25 cellular contexts compared by ENCODE assay signal in the genomic region with DNA sequence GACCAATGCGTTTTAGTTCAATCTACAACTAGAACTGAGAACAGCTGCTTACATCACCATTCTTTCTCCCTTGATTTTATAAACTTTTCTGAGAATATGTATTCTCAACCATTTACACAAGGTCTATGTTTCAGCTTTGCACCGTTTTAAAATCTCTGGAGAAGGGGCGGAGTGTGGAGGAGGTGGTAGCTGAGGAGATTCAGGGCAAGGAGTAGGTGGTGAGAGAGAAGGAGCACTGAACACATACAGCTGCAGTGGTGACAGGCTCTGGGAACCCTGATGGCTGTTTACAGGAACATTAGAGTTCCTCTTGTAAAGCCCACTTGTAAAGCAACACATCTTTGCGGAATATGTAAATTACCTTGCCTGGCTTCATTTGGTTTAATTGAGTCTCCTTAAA.
DNase-seq lines count a peak whose midpoint lies in the region; ATAC-seq and TF ChIP-seq lines count a peak whose summit lies in the region.
"Had no signal": no experiment of that assay in that cellular context is flagged by ENCODE, and none has a peak within 500 bp of the region (broad histone marks: within the 10 kb centered on the region; RNA-seq: fewer than 3 reads in every experiment).

No MANE protein-coding gene starts in this region.

- no peak overlapping the region for H3K4me3 ChIP-seq in HEK293 (ENCODE audit: low read depth, low read length)
- H3K4me3 ChIP-seq in GM23248: no peak overlapping the region
- H3K4me3 ChIP-seq: A549, PC-9, SJCRH30 had no signal

- H3K4me1 ChIP-seq in HEK293 (ENCODE audit: control insufficient read depth, insufficient read depth, low read length) (no peaks in the 10 kb centered on the region), GM23248 (ENCODE audit: insufficient read depth) (no peaks in the 10 kb centered on the region)
- H3K4me1 ChIP-seq: A549, SJCRH30 had no signal

- peaks cover 27% of the 10 kb centered on the region for H3K36me3 Mint-ChIP-seq in chondrocyte (ENCODE audit: low read depth)
- peaks cover 90% of the 10 kb centered on the region for H3K36me3 Mint-ChIP-seq in nephron progenitor cell (ENCODE audit: low read depth)
- H3K36me3 Mint-ChIP-seq: CD4-positive, alpha-beta memory T cell had no signal

- H4K20me1 ChIP-seq in GM23248 (ENCODE audit: insufficient read depth): no peaks in the 10 kb centered on the region

- peaks cover 47% of the 10 kb centered on the region for H3K4me1 Mint-ChIP-seq in chondrocyte (ENCODE audit: low read depth)
- peaks cover 42% of the 10 kb centered on the region for H3K4me1 Mint-ChIP-seq in nephron progenitor cell
- H3K4me1 Mint-ChIP-seq: CD4-positive, alpha-beta memory T cell had no signal

- H3K27ac ChIP-seq in HEK293 (ENCODE audit: extremely low read depth, low read depth, low read length): no peak overlapping the region
- H3K27ac ChIP-seq in GM23248: no peak overlapping the region
- H3K27ac ChIP-seq: A549, PC-9, SJCRH30 had no signal

- H3K27ac Mint-ChIP-seq in chondrocyte (ENCODE audit: unreplicated experiment) (peak overlapping the region; percentile 60), nephron progenitor cell (peak overlapping the region; percentile 87)

- CTCF ChIA-PET in HEK293 (lab: Yijun Ruan, JAX): no interaction called here

- H3K27me3 Mint-ChIP-seq in chondrocyte (ENCODE audit: low read depth) (no peaks in the 10 kb centered on the region), nephron progenitor cell (ENCODE audit: low read depth, poor library complexity) (no peaks in the 10 kb centered on the region)

- H3K4me2 ChIP-seq in GM23248 (ENCODE audit: unreplicated experiment): no peak overlapping the region
- H3K4me2 ChIP-seq: A549, PC-9 had no signal

- H3K36me3 ChIP-seq in HEK293 (ENCODE audit: control insufficient read depth in 2 of 2, insufficient read depth in 1 of 2, low read length in 2 of 2) (peaks cover 0 to 35% of the 10 kb centered on the region in 2 experiments), GM23248 (ENCODE audit: low read depth) (peaks cover 56% of the 10 kb centered on the region)

- no peak overlapping the region for H3K9ac ChIP-seq in GM23248

- in situ Hi-C loops in GM23248 (cut with MboI): no loop called here

- POLR2A ChIA-PET in HEK293 (lab: Yijun Ruan, JAX): no interaction called here

- no peaks in the 10 kb centered on the region for H3K9me2 ChIP-seq in GM23248 (ENCODE audit: insufficient read depth)

- TF ChIP-seq CTCF in HEK293 (tag by site-specific recombination; IDR thresholded peaks at IDR 0.05): no peak
- no peak for TF ChIP-seq CTCF in chondrocyte (IDR thresholded peaks at IDR 0.05)
- TF ChIP-seq CTCF in nephron progenitor cell (IDR thresholded peaks at IDR 0.05): no peak

- H3K4me3 Mint-ChIP-seq in chondrocyte (ENCODE audit: unreplicated experiment) (no peak overlapping the region), nephron progenitor cell (no peak overlapping the region)
- H3K4me3 Mint-ChIP-seq: CD4-positive, alpha-beta memory T cell had no signal

- H3K9me3 ChIP-seq in HEK293 (ENCODE audit: control insufficient read depth, insufficient read depth, low read depth, low read length) (no peaks in the 10 kb centered on the region), GM23248 (ENCODE audit: low read depth) (no peaks in the 10 kb centered on the region)
- H3K9me3 ChIP-seq: A549, SJCRH30 had no signal

- H2AFZ ChIP-seq in GM23248: no peak overlapping the region
- H2AFZ ChIP-seq: PC-9 had no signal

- ATAC-seq in GM19035 (IDR thresholded peaks at IDR 0.05; ENCODE audit: unreplicated experiment) (no peak), HG03175 (IDR thresholded peaks at IDR 0.05; ENCODE audit: unreplicated experiment) (no peak)
- ATAC-seq: A549, Right ventricle myocardium inferior, SK-N-SH treated with all-trans-retinoic acid at 6 μM for 48 hours had no signal

- DNase-seq in chondrocyte (ENCODE audit: low spot score) (no peak), nephron progenitor cell (no peak), GM23248 (no peak), NCI-H69 (lab: John Stamatoyannopoulos, UW) (no peak)
- DNase-seq: AML-193; C1 segment of cervical spinal cord; CD4-positive, alpha-beta memory T cell; COR-L47; DMS79 treated with DMSO at 0.1 percent for 48 hours; GF-D8; NCI-H1092; NCI-H1417 treated with DMSO at 0.1 percent for 48 hours; NCI-H187 treated with DMSO at 0.1 percent for 48 hours; NCI-H2171 treated with DMSO at 0.1 percent for 48 hours; NCI-H345; NCI-H510A treated with DMSO at 0.1 percent for 48 hours; NCI-H774; PC-9; SJCRH30 had no signal

- 98 to 99% methylated on average over 4 of the region's 4 CpGs for WGBS in GM23248 (ENCODE audit: low coverage in 1 of 2, low lambda C conversion rate in 2 of 2, missing lambda C conversion rate in 2 of 2), 2 experiments

- H3F3A ChIP-seq in GM23248 (ENCODE audit: insufficient read depth): peaks cover 24% of the 10 kb centered on the region

- H3K79me2 ChIP-seq in GM23248 (ENCODE audit: insufficient read depth): peaks cover 26% of the 10 kb centered on the region

- H3K9me3 Mint-ChIP-seq in chondrocyte (ENCODE audit: low read depth) (no peaks in the 10 kb centered on the region), nephron progenitor cell (peaks cover 24% of the 10 kb centered on the region)

- no peaks in the 10 kb centered on the region for H3K27me3 ChIP-seq in GM23248 (replicated peaks; ENCODE audit: insufficient read depth)
- H3K27me3 ChIP-seq: SJCRH30 had no signal

TF ChIP-seq in HEK293, 187 proteins besides CTCF, POLR2A, EP300 and RAD21:
- TF ChIP-seq ZNF280D (tag by site-specific recombination; IDR thresholded peaks at IDR 0.05): no peak
- no peak for TF ChIP-seq GFI1B (tag by site-specific recombination; IDR thresholded peaks at IDR 0.05)
- TF ChIP-seq ZNF391 (tag by site-specific recombination; IDR thresholded peaks at IDR 0.05; ENCODE audit: borderline replicate concordance, low read depth): no peak
- TF ChIP-seq ZNF132 (tag by site-specific recombination; IDR thresholded peaks at IDR 0.05; ENCODE audit: borderline replicate concordance): no peak
- 0 out of 2 replicates have a peak, but pooled peaks have one; percentile 18 for TF ChIP-seq EGR2 (tag by site-specific recombination; IDR thresholded peaks at IDR 0.05; ENCODE audit: low read depth)
- TF ChIP-seq ZNF473 (tag by site-specific recombination; IDR thresholded peaks at IDR 0.05): no peak
